ENCODE assay signal across 9 cellular contexts in the genomic region with DNA sequence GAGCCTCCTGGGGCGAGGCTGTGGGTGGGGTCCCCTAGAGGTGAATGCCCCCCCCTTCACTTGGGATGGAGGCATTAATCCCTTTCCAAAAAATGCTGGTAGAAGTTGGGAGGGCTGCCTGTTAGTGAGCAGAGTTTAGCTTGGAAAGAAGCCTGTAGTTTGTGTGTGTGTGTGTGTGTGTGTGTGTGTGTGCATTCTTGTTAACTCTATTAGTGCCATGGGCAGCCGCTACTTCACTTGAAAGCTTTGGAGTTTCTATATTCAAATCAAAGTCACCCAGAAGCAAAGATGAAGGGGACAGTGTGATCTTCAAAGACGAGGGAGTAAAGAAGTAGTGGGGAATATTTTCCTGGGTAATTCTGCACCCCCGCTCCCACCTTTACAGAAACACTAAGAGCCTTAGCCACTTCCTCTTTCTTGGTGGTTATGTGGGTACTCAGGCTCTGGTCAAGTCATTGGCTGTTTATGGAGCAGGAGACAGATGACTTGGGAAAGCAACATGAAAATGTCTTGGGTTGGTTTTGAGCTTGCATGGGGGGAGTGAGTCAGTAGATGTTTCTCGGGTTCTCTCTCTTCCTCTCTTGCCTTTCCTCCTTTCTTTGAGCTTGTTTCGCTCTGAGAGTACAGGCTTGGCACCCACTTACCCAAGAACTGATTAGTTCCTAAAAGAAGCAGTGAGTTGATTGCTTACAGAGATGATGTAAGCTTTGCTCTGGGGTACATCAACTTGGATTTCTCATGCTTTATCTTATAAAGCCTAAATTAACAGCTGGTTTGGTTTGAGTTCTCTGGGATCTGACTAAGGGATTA. TPM values are rescaled to one million over a fixed set of nuclear protein-coding genes. Genes with fewer than 3 reads are reported as not detected.
DNase-seq lines count a peak whose midpoint lies in the region; ATAC-seq and TF ChIP-seq lines count a peak whose summit lies in the region.
"Had no signal": no experiment of that assay in that cellular context is flagged by ENCODE, and none has a peak within 500 bp of the region (broad histone marks: within the 10 kb centered on the region; RNA-seq: fewer than 3 reads in every experiment).

No MANE protein-coding gene starts in this region.

- TF ChIP-seq CTCF in Panc1 (IDR thresholded peaks at IDR 0.05) (no peak), cardiac muscle cell (IDR thresholded peaks at IDR 0.05; ENCODE audit: low read depth, low read length) (no peak), suprapubic skin (IDR thresholded peaks at IDR 0.05) (no peak), thyroid gland (IDR thresholded peaks at IDR 0.05) (no peak)

- ATAC-seq in Panc1: no peak
- no peak for ATAC-seq in GM18498 (IDR thresholded peaks at IDR 0.05; ENCODE audit: unreplicated experiment)

- H3K36me3 ChIP-seq in Panc1 (ENCODE audit: control insufficient read depth, insufficient read depth, low read length): no peaks in the 10 kb centered on the region
- no peaks in the 10 kb centered on the region for H3K36me3 ChIP-seq in cardiac muscle cell
- peaks cover 2% of the 10 kb centered on the region for H3K36me3 ChIP-seq in suprapubic skin
- H3K36me3 ChIP-seq in thyroid gland: no peaks in the 10 kb centered on the region
- H3K36me3 ChIP-seq: pancreas had no signal

- H3K4me1 ChIP-seq in Panc1 (ENCODE audit: control insufficient read depth, insufficient read depth, low read length) (peaks cover 71% of the 10 kb centered on the region), cardiac muscle cell (ENCODE audit: low read depth) (peaks cover 50% of the 10 kb centered on the region), suprapubic skin (peaks cover 41% of the 10 kb centered on the region), thyroid gland (peaks cover 19% of the 10 kb centered on the region in 2 donors)
- H3K4me1 ChIP-seq: pancreas had no signal

- TF ChIP-seq EP300 in suprapubic skin (IDR thresholded peaks at IDR 0.05): no peak

- intact Hi-C loops in Panc1 (cut with micrococcal nuclease; ENCODE audit: unreplicated experiment): no loop called here
- intact Hi-C loops in thyroid gland (cut with DNase I): no loop called here

- peak; percentile 8 for DNase-seq in activated effector memory CD4-positive, alpha-beta T cell treated with anti-CD3 and anti-CD28 coated beads, Interleukin-2, amount 50 U/mL, for 16 hours
- no peak for DNase-seq in activated effector memory CD4-positive, alpha-beta T cell treated with Interleukin-2 at 50 U/mL for 16 hours
- DNase-seq in Panc1 (ENCODE audit: low read depth, low spot score) (no peak), cardiac muscle cell (ENCODE audit: low read depth in 1 of 2, low spot score in 1 of 2) (peak in 1 of 2 donors; percentile 68), suprapubic skin (ENCODE audit: low spot score in 2 of 2) (no peak), thyroid gland (no peak), cerebellar cortex (ENCODE audit: low spot score) (no peak)
- DNase-seq: pancreas had no signal

- TF ChIP-seq POLR2A in suprapubic skin (IDR thresholded peaks at IDR 0.05): no peak
- TF ChIP-seq POLR2A in thyroid gland (IDR thresholded peaks at IDR 0.05): no peak

- WGBS in suprapubic skin: 60% methylated on average over 6 of the region's 6 CpGs
- 73 to 74% methylated on average over 6 of the region's 6 CpGs for WGBS in thyroid gland, 2 donors

- POLR2A ChIA-PET in Panc1 (lab: Charles Lee): interaction anchor here (0.9 kb wide), 1 partner anchor 73 kb away, joined by 4 read pairs; no protein-coding TSS in a partner anchor

- CTCF ChIA-PET in Panc1 (lab: Charles Lee): no interaction called here

- H3K27ac ChIP-seq in Panc1 (ENCODE audit: low read length): peak overlapping the region; percentile 73
- H3K27ac ChIP-seq in cardiac muscle cell: peak overlapping the region; percentile 55
- peak overlapping the region; percentile 5 for H3K27ac ChIP-seq in suprapubic skin
- H3K27ac ChIP-seq in thyroid gland: no peak overlapping the region
- H3K27ac ChIP-seq: pancreas had no signal

- H3K4me3 ChIP-seq in Panc1 (ENCODE audit: low read depth in 2 of 2, low read length in 2 of 2): no peak overlapping the region
- H3K4me3 ChIP-seq in cardiac muscle cell: no peak overlapping the region
- H3K4me3 ChIP-seq in suprapubic skin: no peak overlapping the region
- no peak overlapping the region for H3K4me3 ChIP-seq in thyroid gland (replicated peaks in 1 of 3)
- H3K4me3 ChIP-seq: pancreas had no signal

- H3K27me3 ChIP-seq in Panc1 (ENCODE audit: control insufficient read depth, insufficient read depth, low read length): no peaks in the 10 kb centered on the region
- H3K27me3 ChIP-seq in cardiac muscle cell: no peaks in the 10 kb centered on the region
- no peaks in the 10 kb centered on the region for H3K27me3 ChIP-seq in suprapubic skin
- H3K27me3 ChIP-seq in thyroid gland: no peaks in the 10 kb centered on the region
- H3K27me3 ChIP-seq: pancreas had no signal

- no TSS peak for BruUV-seq in Panc1 (replicated peaks; lab: Mats Ljungman, UMichigan)

- H3K9me3 ChIP-seq in Panc1 (ENCODE audit: control insufficient read depth, insufficient read depth, low read depth, low read length): no peaks in the 10 kb centered on the region
- no peaks in the 10 kb centered on the region for H3K9me3 ChIP-seq in cardiac muscle cell (ENCODE audit: low read depth)
- no peaks in the 10 kb centered on the region for H3K9me3 ChIP-seq in suprapubic skin
- no peaks in the 10 kb centered on the region for H3K9me3 ChIP-seq in thyroid gland
- H3K9me3 ChIP-seq: pancreas had no signal

- in situ Hi-C loops in Panc1 (cut with HindIII; ENCODE audit: low pct_unique_long_range_greater_than_20kb, low sequenced_read_pairs): no loop called here

RNA-seq across cellular contexts. Expression of a gene that starts 35.9 kb away (rescaled TPM):
- 45.2 TPM for total RNA-seq in Panc1 (2021; ENCODE audit: unreplicated experiment)
- 78.7 TPM for polyA plus RNA-seq in Panc1 (2012; ENCODE audit: insufficient read length)
- total RNA-seq in cardiac muscle cell: 12.9 and 33.7 TPM in 2 replicates
- polyA plus RNA-seq in cardiac muscle cell: 27.5 and 40.3 TPM in 2 replicates
- 10 to 100 TPM in 3 of 4 donors, 1 to 10 TPM in 1; 9.9 to 23.3 (median 15.2) TPM for total RNA-seq in suprapubic skin
- 10 to 100 TPM; 16.2 to 67.1 (median 25.3) TPM for total RNA-seq in thyroid gland

Comparison
In these comparisons a context has a peak if more than half of its experiments do, and no peak if none do; other contexts are left out.
1. H3K27ac ChIP-seq: peak in Panc1 (single experiment), cardiac muscle cell (single experiment) and suprapubic skin (single experiment); none in thyroid gland (0 of 3).